In genomic region chr12:121189887-121190155, GRCh38 we compare ENCODE assay signal across 18 cellular contexts. TPM values are rescaled to one million over a fixed set of nuclear protein-coding genes. Genes with fewer than 3 reads are reported as not detected.
DNase-seq lines count a peak whose midpoint lies in the region; ATAC-seq and TF ChIP-seq lines count a peak whose summit lies in the region.
"Had no signal": no experiment of that assay in that cellular context is flagged by ENCODE, and none has a peak within 500 bp of the region (broad histone marks: within the 10 kb centered on the region; RNA-seq: fewer than 3 reads in every experiment).

No MANE protein-coding gene starts in this region.

- H3K79me2 ChIP-seq in PC-9 (ENCODE audit: low read depth) = no peaks in the 10 kb centered on the region

- H3K36me3 ChIP-seq in BLaER1 treated with 17β-estradiol and CSF1 and Interleukin-3, amounts not matched to agents 10 nM and 100 nM = peaks cover 0 to 31% (median 0%) of the 10 kb centered on the region in 11 experiments; a peak in 5 of 22 replicates
- H3K36me3 ChIP-seq in PC-9 (ENCODE audit: low read depth) (no peaks in the 10 kb centered on the region), brain microvascular endothelial cell (replicated peaks) (no peaks in the 10 kb centered on the region), body of pancreas (replicated peaks in 1 of 2; ENCODE audit: insufficient read depth in 1 of 2, low read depth in 2 of 2) (no peaks in the 10 kb centered on the region)
- H3K36me3 ChIP-seq: BLaER1, HAP-1 had no signal

- ATAC-seq in body of pancreas = no peak
- ATAC-seq in HG02885 (IDR thresholded peaks at IDR 0.05; ENCODE audit: poor library complexity, unreplicated experiment) = no peak

- no peaks in the 10 kb centered on the region for H3K27me3 ChIP-seq in BLaER1 treated with 17β-estradiol and CSF1 and Interleukin-3, amounts not matched to agents 10 nM and 100 nM
- H3K27me3 ChIP-seq in PC-9 (ENCODE audit: insufficient read depth, low read depth) = no peaks in the 10 kb centered on the region
- no peaks in the 10 kb centered on the region for H3K27me3 ChIP-seq in brain microvascular endothelial cell (replicated peaks)
- no peaks in the 10 kb centered on the region for H3K27me3 ChIP-seq in body of pancreas
- H3K27me3 ChIP-seq: BLaER1 had no signal

- H4K20me1 ChIP-seq in BLaER1 treated with 17β-estradiol and CSF1 and Interleukin-3, amounts not matched to agents 10 nM and 100 nM = no peaks in the 10 kb centered on the region; a peak in 1 of 22 replicates
- H4K20me1 ChIP-seq in PC-9 (ENCODE audit: insufficient read depth) = no peaks in the 10 kb centered on the region
- H4K20me1 ChIP-seq: BLaER1 had no signal

- H2AFZ ChIP-seq in PC-9 = no peak overlapping the region

- 97 to 100% methylated on average over 3 to 4 of the region's 4 CpGs for WGBS in body of pancreas, 2 donors

- DNase-seq in PC-9 (no peak), brain microvascular endothelial cell (no peak), iris pigment epithelial cell (ENCODE audit: low read depth) (peak; percentile 33), body of pancreas (no peak), NCI-H2081 treated with DMSO at 0.1 percent for 48 hours (lab: John Stamatoyannopoulos, UW) (no peak), foreskin melanocyte (no peak)
- DNase-seq: CD8-positive, alpha-beta memory T cell; DMS79; MM.1S; NCI-H1092 treated with DMSO at 0.1 percent for 48 hours; NCI-H146; NCI-H2029 treated with DMSO at 0.1 percent for 48 hours; NCI-H748 treated with DMSO at 0.1 percent for 48 hours; SHP77 treated with DMSO at 0.1 percent for 48 hours had no signal

- intact Hi-C loops in PC-9 (cut with micrococcal nuclease; ENCODE audit: unreplicated experiment) (no loop called here), body of pancreas (cut with DNase I) (no loop called here)

- in situ Hi-C loops in brain microvascular endothelial cell (cut with HindIII; ENCODE audit: low pct_ligation_motif_present, low sequenced_read_pairs) = no loop called here

- peak overlapping the region in 4 of 11 experiments; percentile 39 to 65 (median 60); a peak in 8 of 22 replicates for H3K9ac ChIP-seq in BLaER1 treated with 17β-estradiol and CSF1 and Interleukin-3, amounts not matched to agents 10 nM and 100 nM
- H3K9ac ChIP-seq: BLaER1 had no signal

- H3K4me1 ChIP-seq in BLaER1 treated with 17β-estradiol and CSF1 and Interleukin-3, amounts not matched to agents 10 nM and 100 nM = peaks cover 15 to 99% (median 51%) of the 10 kb centered on the region in 10 experiments
- H3K4me1 ChIP-seq in PC-9 (replicated peaks; ENCODE audit: insufficient read depth) = peaks cover 11% of the 10 kb centered on the region
- H3K4me1 ChIP-seq in body of pancreas = no peaks in the 10 kb centered on the region
- H3K4me1 ChIP-seq: HAP-1 had no signal

- no TSS peak for BruUV-seq in PC-9 (replicated peaks; lab: Mats Ljungman, UMichigan)

- no peak for TF ChIP-seq POLR2A in body of pancreas (IDR thresholded peaks at IDR 0.05)

- H3K4me2 ChIP-seq in BLaER1 treated with 17β-estradiol and CSF1 and Interleukin-3, amounts not matched to agents 10 nM and 100 nM = peak overlapping the region in 8 of 11 experiments; percentile 8 to 83 (median 48); a peak in 14 of 22 replicates
- no peak overlapping the region for H3K4me2 ChIP-seq in PC-9
- H3K4me2 ChIP-seq: BLaER1 had no signal

- H3K27ac ChIP-seq in BLaER1 treated with 17β-estradiol and CSF1 and Interleukin-3, amounts not matched to agents 10 nM and 100 nM = peak overlapping the region in 10 of 11 experiments; percentile 30 to 93 (median 71); a peak in 20 of 22 replicates
- H3K27ac ChIP-seq in PC-9 (0 out of 2 replicates have a peak overlapping the region, but pooled peaks have one; percentile 44), brain microvascular endothelial cell (peak overlapping the region; percentile 69), body of pancreas (no peak overlapping the region)
- H3K27ac ChIP-seq: BLaER1 had no signal

- no peak overlapping the region for H3K4me3 ChIP-seq in BLaER1 treated with 17β-estradiol and CSF1 and Interleukin-3, amounts not matched to agents 10 nM and 100 nM
- H3K4me3 ChIP-seq in PC-9 (no peak overlapping the region), brain microvascular endothelial cell (ENCODE audit: low read depth, low read length) (no peak overlapping the region), body of pancreas (no peak overlapping the region)
- H3K4me3 ChIP-seq: BLaER1, HAP-1 had no signal

- POLR2A ChIA-PET in PC-9 (lab: Charles Lee; ENCODE audit: unreplicated experiment) = no interaction called here

- TF ChIP-seq CTCF in PC-9 (conservative IDR thresholded peaks at IDR 0.05) (no peak), brain microvascular endothelial cell (IDR thresholded peaks at IDR 0.05; ENCODE audit: low read depth, low read length, missing control alignments) (no peak), body of pancreas (IDR thresholded peaks at IDR 0.05) (no peak)

- peaks cover 7% of the 10 kb centered on the region; the same call in 1 of the 2 replicates for H3F3A ChIP-seq in PC-9 (ENCODE audit: insufficient read depth, low read depth)

- CTCF ChIA-PET in PC-9 (lab: Charles Lee) = interaction anchor here (0.6 kb wide), 1 partner anchor 330 kb away, joined by 3 read pairs; no protein-coding TSS in a partner anchor

- no peaks in the 10 kb centered on the region for H3K9me3 ChIP-seq in BLaER1 treated with 17β-estradiol and CSF1 and Interleukin-3, amounts not matched to agents 10 nM and 100 nM (replicated peaks in 1 of 11)
- H3K9me3 ChIP-seq in PC-9 (ENCODE audit: insufficient read depth, low read depth) (no peaks in the 10 kb centered on the region), body of pancreas (no peaks in the 10 kb centered on the region)
- H3K9me3 ChIP-seq: BLaER1, HAP-1 had no signal

- no peaks in the 10 kb centered on the region for H3K9me2 ChIP-seq in PC-9 (ENCODE audit: insufficient read depth)

RNA-seq across cellular contexts. Expression of gene P2RX4, which starts 20.1 kb away (rescaled TPM):
- total RNA-seq in PC-9 (2021) (21.0 and 28.1 TPM in 2 replicates), body of pancreas (10 to 100 TPM; 50.1 to 58.1 TPM)

RNA-seq across cellular contexts. Expression of gene P2RX7, which starts 57.1 kb away (rescaled TPM):
- total RNA-seq in PC-9 (2021) = 2.2 and 3.2 TPM in 2 replicates
- total RNA-seq in body of pancreas = 1 to 10 TPM; 1.0 to 1.6 TPM

Comparison
In these comparisons a context has a peak if more than half of its experiments do, and no peak if none do; other contexts are left out.
1. H3K27ac ChIP-seq: peak in BLaER1 treated with 17β-estradiol and CSF1 and Interleukin-3, amounts not matched to agents 10 nM and 100 nM (10 of 11), PC-9 (single experiment) and brain microvascular endothelial cell (single experiment); none in body of pancreas (0 of 4).